ENCODE assay signal across 28 cellular contexts in genomic region chr14:72423957-72424356, GRCh38.
"Had no signal": no experiment of that assay in that cellular context is flagged by ENCODE, and none has a peak within 500 bp of the region (broad histone marks: within the 10 kb centered on the region; RNA-seq: fewer than 3 reads in every experiment).

No MANE protein-coding gene starts in this region.

- H3K4me1 ChIP-seq: colonic mucosa, esophagus muscularis mucosa, foreskin keratinocyte, gastrocnemius medialis had no signal

- H3K27ac ChIP-seq: colonic mucosa, coronary artery, dorsolateral prefrontal cortex, epithelial cell of prostate, esophagus muscularis mucosa, esophagus squamous epithelium, foreskin keratinocyte, gastrocnemius medialis, gastroesophageal sphincter, heart right ventricle had no signal

- FAIRE-seq: colon, endometrium, endothelial cell of umbilical vein, frontal cortex had no signal

- H3K27ac Mint-ChIP-seq: dendritic cell treated with granulocyte-macrophage colony-stimulating factor and Interleukin-4, amounts not matched to agents 40 ng/mL and 50 ng/mL, for 4 days; effector memory CD8-positive, alpha-beta T cell; endodermal cell had no signal

- H3K36me3 ChIP-seq: colonic mucosa, esophagus muscularis mucosa, esophagus squamous epithelium, gastrocnemius medialis, gastroesophageal sphincter, heart right ventricle had no signal

- DNase-seq: colonic mucosa; cortex of kidney; dermis blood vessel endothelial cell; dorsolateral prefrontal cortex; effector CD4-positive, alpha-beta T cell; effector CD8-positive, alpha-beta T cell; effector memory CD4-positive, alpha-beta T cell; effector memory CD8-positive, alpha-beta T cell; endodermal cell; erythroblast; esophagus squamous epithelium; foreskin fibroblast; foreskin keratinocyte; foreskin melanocyte; gastrocnemius medialis; glutamatergic neuron; head of caudate nucleus; heart right ventricle had no signal

- H3K27me3 Mint-ChIP-seq: dendritic cell treated with granulocyte-macrophage colony-stimulating factor and Interleukin-4, amounts not matched to agents 40 ng/mL and 50 ng/mL, for 4 days had no signal

- H3K9me3 ChIP-seq: colonic mucosa, esophagus squamous epithelium, gastrocnemius medialis had no signal

- H3K4me3 ChIP-seq: colonic mucosa, coronary artery, dorsolateral prefrontal cortex, esophagus muscularis mucosa, esophagus squamous epithelium, gastrocnemius medialis, gastroesophageal sphincter, heart right ventricle had no signal

- H3K4me3 Mint-ChIP-seq: dendritic cell treated with granulocyte-macrophage colony-stimulating factor and Interleukin-4, amounts not matched to agents 40 ng/mL and 50 ng/mL, for 4 days; effector memory CD8-positive, alpha-beta T cell; endodermal cell had no signal

- H3K27me3 ChIP-seq: colonic mucosa, dorsolateral prefrontal cortex, esophagus muscularis mucosa, foreskin keratinocyte, gastrocnemius medialis, gastroesophageal sphincter, heart right ventricle had no signal

- ATAC-seq: effector memory CD8-positive, alpha-beta T cell; esophagus mucosa; foreskin keratinocyte; gastrocnemius medialis; gastroesophageal sphincter had no signal
